In genomic region chr10:110421512-110422138, GRCh38 we compare ENCODE assay signal across 14 cellular contexts.
DNase-seq lines count a peak whose midpoint lies in the region; ATAC-seq and TF ChIP-seq lines count a peak whose summit lies in the region.
"Had no signal": no experiment of that assay in that cellular context is flagged by ENCODE, and none has a peak within 500 bp of the region (broad histone marks: within the 10 kb centered on the region; RNA-seq: fewer than 3 reads in every experiment).

No MANE protein-coding gene starts in this region.

- H3K9me3 Mint-ChIP-seq in activated naive CD4-positive, alpha-beta T cell treated with anti-CD3 and anti-CD28 coated beads for 36 hours, result no peaks in the 10 kb centered on the region
- H3K9me3 Mint-ChIP-seq in activated CD4-positive, alpha-beta memory T cell treated with anti-CD3 and anti-CD28 coated beads for 36 hours, result peaks cover 2% of the 10 kb centered on the region
- H3K9me3 Mint-ChIP-seq in stimulated activated naive B cell treated with anti-CD40 and anti-IgM and Interleukin-4, amounts not matched to agents 10 μg/mL and 1 μg/mL and 100 μg/mL, for 72 hours, result peaks cover 0 to under 1% of the 10 kb centered on the region in 2 donors

- H3K27ac ChIP-seq in spleen, result no peak overlapping the region
- H3K27ac ChIP-seq: foreskin keratinocyte, pancreas, skin epidermis had no signal

- TF ChIP-seq POLR2A in spleen (IDR thresholded peaks at IDR 0.05), result no peak

- H3K4me1 Mint-ChIP-seq in activated naive CD4-positive, alpha-beta T cell treated with anti-CD3 and anti-CD28 coated beads for 36 hours (ENCODE audit: low read depth), result peaks cover 44% of the 10 kb centered on the region
- peaks cover 73% of the 10 kb centered on the region for H3K4me1 Mint-ChIP-seq in activated CD4-positive, alpha-beta memory T cell treated with anti-CD3 and anti-CD28 coated beads for 36 hours (ENCODE audit: low read depth)
- H3K4me1 Mint-ChIP-seq in stimulated activated naive B cell treated with anti-CD40 and anti-IgM and Interleukin-4, amounts not matched to agents 10 μg/mL and 1 μg/mL and 100 μg/mL, for 72 hours, result peaks cover 52 to 81% of the 10 kb centered on the region in 2 donors

- H3K27me3 ChIP-seq in spleen (replicated peaks in 1 of 7), result no peaks in the 10 kb centered on the region
- H3K27me3 ChIP-seq: foreskin keratinocyte, pancreas had no signal

- intact Hi-C loops in activated naive CD4-positive, alpha-beta T cell treated with anti-CD3 and anti-CD28 coated beads for 36 hours (cut with micrococcal nuclease), result no loop called here
- intact Hi-C loops in activated CD4-positive, alpha-beta memory T cell treated with anti-CD3 and anti-CD28 coated beads for 36 hours (cut with micrococcal nuclease), result loop anchor here (10.0 kb wide), 1 partner anchor 493 kb away; the partner anchor contains the start of genes BBIP1 and SHOC2
- intact Hi-C loops in spleen (cut with DNase I; ENCODE audit: low total_unique reads), result no loop called here

- 64 to 81% (median 69%) methylated on average over 3 of the region's 3 CpGs for WGBS in spleen, 5 donors

- no peaks in the 10 kb centered on the region for H3K36me3 ChIP-seq in spleen
- H3K36me3 ChIP-seq: pancreas had no signal

- DNase-seq in activated naive CD4-positive, alpha-beta T cell treated with anti-CD3 and anti-CD28 coated beads for 36 hours, result no peak
- no peak for DNase-seq in activated naive CD4-positive, alpha-beta T cell treated with anti-CD3 and anti-CD28 coated beads, Interleukin-2, amount 50 U/mL, for 16 hours
- DNase-seq in Kasumi-1 (lab: John Stamatoyannopoulos, UW), result peak; percentile 37 to 42
- DNase-seq in activated CD4-positive, alpha-beta memory T cell treated with anti-CD3 and anti-CD28 coated beads for 36 hours, result no peak
- DNase-seq in stimulated activated naive B cell treated with anti-CD40 and anti-IgM and Interleukin-4, amounts not matched to agents 10 μg/mL and 1 μg/mL and 100 μg/mL, for 72 hours, result no peak
- no peak for DNase-seq in HEK293T (ENCODE audit: extremely low spot score)
- no peak for DNase-seq in spleen
- DNase-seq: foreskin keratinocyte, left cardiac atrium, NCI-H1694 treated with DMSO at 0.1 percent for 48 hours, pancreas, SW 1271 had no signal

- H3K27ac Mint-ChIP-seq in activated naive CD4-positive, alpha-beta T cell treated with anti-CD3 and anti-CD28 coated beads for 36 hours, result peak overlapping the region; percentile 79
- H3K27ac Mint-ChIP-seq in activated CD4-positive, alpha-beta memory T cell treated with anti-CD3 and anti-CD28 coated beads for 36 hours, result peak overlapping the region; percentile 82
- H3K27ac Mint-ChIP-seq in stimulated activated naive B cell treated with anti-CD40 and anti-IgM and Interleukin-4, amounts not matched to agents 10 μg/mL and 1 μg/mL and 100 μg/mL, for 72 hours, result peak overlapping the region; percentile 81

- no peak overlapping the region for H3K4me3 Mint-ChIP-seq in activated naive CD4-positive, alpha-beta T cell treated with anti-CD3 and anti-CD28 coated beads for 36 hours
- H3K4me3 Mint-ChIP-seq in activated CD4-positive, alpha-beta memory T cell treated with anti-CD3 and anti-CD28 coated beads for 36 hours, result no peak overlapping the region
- H3K4me3 Mint-ChIP-seq in stimulated activated naive B cell treated with anti-CD40 and anti-IgM and Interleukin-4, amounts not matched to agents 10 μg/mL and 1 μg/mL and 100 μg/mL, for 72 hours, result peak overlapping the region in 1 of 2 donors; percentile 9

- POLR2A ChIA-PET in activated CD4-positive, alpha-beta memory T cell treated with anti-CD3 and anti-CD28 coated beads for 36 hours (lab: Charles Lee), result interaction anchor here (0.7 kb wide), 1 partner anchor 58 kb away, joined by 3 read pairs; no protein-coding TSS in a partner anchor
- POLR2A ChIA-PET in HEK293T (lab: Yijun Ruan, JAX), result no interaction called here

- TF ChIP-seq CTCF in spleen (IDR thresholded peaks at IDR 0.05 in 8 of 11, conservative IDR thresholded peaks at IDR 0.05 in 3 of 11), result no peak

- no peak for ATAC-seq in stimulated activated naive B cell treated with anti-CD40 and anti-IgM and Interleukin-4, amounts not matched to agents 10 μg/mL and 1 μg/mL and 100 μg/mL, for 72 hours (replicated peaks)
- ATAC-seq in GM21529 (IDR thresholded peaks at IDR 0.05; ENCODE audit: unreplicated experiment), result no peak
- ATAC-seq: foreskin keratinocyte, left cardiac atrium, pancreas had no signal

- no peaks in the 10 kb centered on the region for H3K36me3 Mint-ChIP-seq in activated naive CD4-positive, alpha-beta T cell treated with anti-CD3 and anti-CD28 coated beads for 36 hours (ENCODE audit: low read depth)
- H3K36me3 Mint-ChIP-seq in activated CD4-positive, alpha-beta memory T cell treated with anti-CD3 and anti-CD28 coated beads for 36 hours, result no peaks in the 10 kb centered on the region
- peaks cover 0 to 5% of the 10 kb centered on the region in 2 donors for H3K36me3 Mint-ChIP-seq in stimulated activated naive B cell treated with anti-CD40 and anti-IgM and Interleukin-4, amounts not matched to agents 10 μg/mL and 1 μg/mL and 100 μg/mL, for 72 hours

- peaks cover 0 to 44% (median 20%) of the 10 kb centered on the region in 6 donors for H3K4me1 ChIP-seq in spleen

- H3K27me3 Mint-ChIP-seq in activated naive CD4-positive, alpha-beta T cell treated with anti-CD3 and anti-CD28 coated beads for 36 hours (ENCODE audit: low read depth), result no peaks in the 10 kb centered on the region
- no peaks in the 10 kb centered on the region for H3K27me3 Mint-ChIP-seq in activated CD4-positive, alpha-beta memory T cell treated with anti-CD3 and anti-CD28 coated beads for 36 hours
- H3K27me3 Mint-ChIP-seq in stimulated activated naive B cell treated with anti-CD40 and anti-IgM and Interleukin-4, amounts not matched to agents 10 μg/mL and 1 μg/mL and 100 μg/mL, for 72 hours, result no peaks in the 10 kb centered on the region

- CTCF ChIA-PET in activated naive CD4-positive, alpha-beta T cell treated with anti-CD3 and anti-CD28 coated beads for 36 hours (lab: Charles Lee), result no interaction called here
- CTCF ChIA-PET in activated CD4-positive, alpha-beta memory T cell treated with anti-CD3 and anti-CD28 coated beads for 36 hours (lab: Charles Lee), result interaction anchor here (1.1 to 1.2 kb wide), 2 partner anchors 65 to 74 kb away, joined by 3 read pairs; no protein-coding TSS in a partner anchor
- CTCF ChIA-PET in HEK293T (lab: Yijun Ruan, JAX), result interaction anchor here (1.0 kb wide), 1 partner anchor 68 kb away, joined by 5 read pairs; no protein-coding TSS in a partner anchor

- no peak overlapping the region for H3K4me3 ChIP-seq in spleen
- H3K4me3 ChIP-seq: pancreas, skin epidermis had no signal

- H3K9me3 ChIP-seq in spleen, result no peaks in the 10 kb centered on the region
- H3K9me3 ChIP-seq: pancreas had no signal

TF ChIP-seq in HEK293T, 16 proteins besides CTCF, POLR2A, EP300 and RAD21:
- no peak for TF ChIP-seq ARNT (IDR thresholded peaks at IDR 0.05)

Comparison
In these comparisons a context has a peak if more than half of its experiments do, and no peak if none do; other contexts are left out.
1. DNase-seq: peak in Kasumi-1 (2 of 2); none in activated naive CD4-positive, alpha-beta T cell treated with anti-CD3 and anti-CD28 coated beads for 36 hours (single experiment), activated naive CD4-positive, alpha-beta T cell treated with anti-CD3 and anti-CD28 coated beads, Interleukin-2, amount 50 U/mL, for 16 hours (single experiment), activated CD4-positive, alpha-beta memory T cell treated with anti-CD3 and anti-CD28 coated beads for 36 hours (single experiment), stimulated activated naive B cell treated with anti-CD40 and anti-IgM and Interleukin-4, amounts not matched to agents 10 μg/mL and 1 μg/mL and 100 μg/mL, for 72 hours (single experiment), HEK293T (single experiment) and spleen (single experiment).
2. Peak in every context shown above with its lines, with median percentiles within 50 percentile points of each other: H3K27ac Mint-ChIP-seq.